ENCODE assay signal across 8 cellular contexts in genomic region chr17:42019509-42020404, GRCh38. TPM values are rescaled to one million over a fixed set of nuclear protein-coding genes. Genes with fewer than 3 reads are reported as not detected.
DNase-seq lines count a peak whose midpoint lies in the region; ATAC-seq and TF ChIP-seq lines count a peak whose summit lies in the region.

Gene NKIRAS2, plus strand, starts transcription at chr17:42020090. Its CDS starts 1,488 bp downstream, at chr17:42021578.

- peak within 1 kb of the TSS; percentile 79 for H3K27ac Mint-ChIP-seq in activated T-helper 2 cell treated with anti-CD3 and anti-CD28 coated beads, Interferon-gamma antibody, Interleukin-2, Interleukin-4, amounts not matched to agents 10 μg/mL and 5 μg/mL and 100 μg/mL, durations not matched to agents 14 hours and 24 hours and 36 hours
- peak within 1 kb of the TSS; percentile 58 for H3K27ac Mint-ChIP-seq in nephron progenitor cell
- H3K27ac Mint-ChIP-seq in stimulated activated naive CD8-positive, alpha-beta T cell treated with anti-CD3 and anti-CD28 coated beads, Interleukin-15, Interleukin-2, amounts not matched to agents 100 ng/mL and 50 ng/mL, for 24 hours: peak within 1 kb of the TSS; percentile 89

- H3K27ac ChIP-seq in RWPE2 (ENCODE audit: poor library complexity, severe bottlenecking): peak within 1 kb of the TSS; percentile 32

- ATAC-seq in GM21825 (IDR thresholded peaks at IDR 0.05; ENCODE audit: unreplicated experiment) (peak; percentile 58), RWPE2 (ENCODE audit: low read depth) (peak; percentile 74)

- peaks cover 4% of the 10 kb centered on the region for H3K9me3 Mint-ChIP-seq in activated T-helper 2 cell treated with anti-CD3 and anti-CD28 coated beads, Interferon-gamma antibody, Interleukin-2, Interleukin-4, amounts not matched to agents 10 μg/mL and 5 μg/mL and 100 μg/mL, durations not matched to agents 14 hours and 24 hours and 36 hours
- no peaks in the 10 kb centered on the region for H3K9me3 Mint-ChIP-seq in nephron progenitor cell
- H3K9me3 Mint-ChIP-seq in stimulated activated naive CD8-positive, alpha-beta T cell treated with anti-CD3 and anti-CD28 coated beads, Interleukin-15, Interleukin-2, amounts not matched to agents 100 ng/mL and 50 ng/mL, for 24 hours: peaks cover 4% of the 10 kb centered on the region

- peak; percentile 79 for DNase-seq in DMS 273 treated with DMSO at 0.1 percent for 48 hours (lab: John Stamatoyannopoulos, UW)
- peak; percentile 92 for DNase-seq in LoVo (ENCODE audit: low spot score)
- peak; percentile 94 for DNase-seq in RWPE2 (ENCODE audit: low spot score)
- peak; percentile 93 for DNase-seq in activated T-helper 2 cell treated with anti-CD3 and anti-CD28 coated beads, Interferon-gamma antibody, Interleukin-2, Interleukin-4, amounts not matched to agents 10 μg/mL and 5 μg/mL and 100 μg/mL, durations not matched to agents 14 hours and 24 hours and 36 hours (ENCODE audit: low spot score)
- peak; percentile 90 for DNase-seq in fibroblast of pulmonary artery (ENCODE audit: low read depth)
- peak; percentile 97 for DNase-seq in nephron progenitor cell

- H3K4me1 Mint-ChIP-seq in activated T-helper 2 cell treated with anti-CD3 and anti-CD28 coated beads, Interferon-gamma antibody, Interleukin-2, Interleukin-4, amounts not matched to agents 10 μg/mL and 5 μg/mL and 100 μg/mL, durations not matched to agents 14 hours and 24 hours and 36 hours (ENCODE audit: low read depth): peaks cover 42% of the 10 kb centered on the region
- H3K4me1 Mint-ChIP-seq in nephron progenitor cell: peaks cover 60% of the 10 kb centered on the region
- peaks cover 56% of the 10 kb centered on the region for H3K4me1 Mint-ChIP-seq in stimulated activated naive CD8-positive, alpha-beta T cell treated with anti-CD3 and anti-CD28 coated beads, Interleukin-15, Interleukin-2, amounts not matched to agents 100 ng/mL and 50 ng/mL, for 24 hours (ENCODE audit: low read depth)

- peaks cover 38% of the 10 kb centered on the region for H3K36me3 ChIP-seq in RWPE2 (ENCODE audit: low read depth)

- H3K27me3 Mint-ChIP-seq in activated T-helper 2 cell treated with anti-CD3 and anti-CD28 coated beads, Interferon-gamma antibody, Interleukin-2, Interleukin-4, amounts not matched to agents 10 μg/mL and 5 μg/mL and 100 μg/mL, durations not matched to agents 14 hours and 24 hours and 36 hours (ENCODE audit: low read depth): no peaks in the 10 kb centered on the region
- no peaks in the 10 kb centered on the region for H3K27me3 Mint-ChIP-seq in nephron progenitor cell (ENCODE audit: low read depth, poor library complexity)
- H3K27me3 Mint-ChIP-seq in stimulated activated naive CD8-positive, alpha-beta T cell treated with anti-CD3 and anti-CD28 coated beads, Interleukin-15, Interleukin-2, amounts not matched to agents 100 ng/mL and 50 ng/mL, for 24 hours: no peaks in the 10 kb centered on the region

- no peaks in the 10 kb centered on the region for H3K27me3 ChIP-seq in RWPE2 (ENCODE audit: insufficient read depth, poor library complexity, severe bottlenecking)

- peaks cover 33% of the 10 kb centered on the region for H3K36me3 Mint-ChIP-seq in activated T-helper 2 cell treated with anti-CD3 and anti-CD28 coated beads, Interferon-gamma antibody, Interleukin-2, Interleukin-4, amounts not matched to agents 10 μg/mL and 5 μg/mL and 100 μg/mL, durations not matched to agents 14 hours and 24 hours and 36 hours (ENCODE audit: low read depth)
- peaks cover 18% of the 10 kb centered on the region for H3K36me3 Mint-ChIP-seq in nephron progenitor cell (ENCODE audit: low read depth)
- peaks cover 22% of the 10 kb centered on the region for H3K36me3 Mint-ChIP-seq in stimulated activated naive CD8-positive, alpha-beta T cell treated with anti-CD3 and anti-CD28 coated beads, Interleukin-15, Interleukin-2, amounts not matched to agents 100 ng/mL and 50 ng/mL, for 24 hours (ENCODE audit: low read depth)

- intact Hi-C loops in activated T-helper 2 cell treated with anti-CD3 and anti-CD28 coated beads, Interferon-gamma antibody, Interleukin-2, Interleukin-4, amounts not matched to agents 10 μg/mL and 5 μg/mL and 100 μg/mL, durations not matched to agents 14 hours and 24 hours and 36 hours (cut with micrococcal nuclease): loop anchor here (2.0 to 10.0 kb wide), 2 partner anchors 155 to 257 kb away; partner anchors contain the start of genes KLHL11 and STAT5B

- H3K9me3 ChIP-seq in RWPE2 (ENCODE audit: severe bottlenecking): no peaks in the 10 kb centered on the region

- H3K4me1 ChIP-seq in RWPE2 (ENCODE audit: insufficient read depth, poor library complexity, severe bottlenecking): peaks cover 7% of the 10 kb centered on the region

- H3K4me3 ChIP-seq in RWPE2 (ENCODE audit: severe bottlenecking) (peak within 1 kb of the TSS; percentile 72), fibroblast of pulmonary artery (replicated peaks; ENCODE audit: low read depth, low read length) (peak within 1 kb of the TSS; percentile 95)

- TF ChIP-seq CTCF in RWPE2 (IDR thresholded peaks at IDR 0.05; ENCODE audit: poor library complexity, severe bottlenecking) (peak; percentile 96), fibroblast of pulmonary artery (IDR thresholded peaks at IDR 0.05; ENCODE audit: low read length, missing control alignments) (peak; percentile 75), nephron progenitor cell (IDR thresholded peaks at IDR 0.05) (peak; percentile 90)

- H3K4me3 Mint-ChIP-seq in activated T-helper 2 cell treated with anti-CD3 and anti-CD28 coated beads, Interferon-gamma antibody, Interleukin-2, Interleukin-4, amounts not matched to agents 10 μg/mL and 5 μg/mL and 100 μg/mL, durations not matched to agents 14 hours and 24 hours and 36 hours (ENCODE audit: low read depth): peak within 1 kb of the TSS; percentile 99
- peak within 1 kb of the TSS; percentile 99 for H3K4me3 Mint-ChIP-seq in nephron progenitor cell
- peak within 1 kb of the TSS; percentile 92 for H3K4me3 Mint-ChIP-seq in stimulated activated naive CD8-positive, alpha-beta T cell treated with anti-CD3 and anti-CD28 coated beads, Interleukin-15, Interleukin-2, amounts not matched to agents 100 ng/mL and 50 ng/mL, for 24 hours

RNA-seq across cellular contexts. Expression of gene NKIRAS2, which starts in this region (rescaled TPM):
- 25.8 and 28.2 TPM in 2 replicates for total RNA-seq in activated T-helper 2 cell treated with anti-CD3 and anti-CD28 coated beads, Interferon-gamma antibody, Interleukin-2, Interleukin-4, amounts not matched to agents 10 μg/mL and 5 μg/mL and 100 μg/mL, durations not matched to agents 14 hours and 24 hours and 36 hours

Comparison
In these comparisons a context has a peak if more than half of its experiments do, and no peak if none do; other contexts are left out.
1. Peak in every context shown above with its lines: DNase-seq, ATAC-seq, H3K4me3 ChIP-seq and H3K27ac ChIP-seq.